In genomic region chr6:157144861-157145260, GRCh38 we compare ENCODE assay signal across 11 cellular contexts.
DNase-seq lines count a peak whose midpoint lies in the region; ATAC-seq and TF ChIP-seq lines count a peak whose summit lies in the region.
"Had no signal": no experiment of that assay in that cellular context is flagged by ENCODE, and none has a peak within 500 bp of the region (broad histone marks: within the 10 kb centered on the region; RNA-seq: fewer than 3 reads in every experiment).

No MANE protein-coding gene starts in this region.

- TF ChIP-seq POLR2A in heart left ventricle (IDR thresholded peaks at IDR 0.05), result no peak

- H3K9me3 ChIP-seq in heart left ventricle, result no peaks in the 10 kb centered on the region
- no peaks in the 10 kb centered on the region for H3K9me3 ChIP-seq in mucosa of descending colon
- H3K9me3 ChIP-seq: esophagus squamous epithelium had no signal

- H3K4me1 ChIP-seq in heart left ventricle (peaks cover 3 to 61% (median 50%) of the 10 kb centered on the region in 12 donors), mucosa of descending colon (ENCODE audit: low read depth) (no peaks in the 10 kb centered on the region), urinary bladder (ENCODE audit: insufficient read depth) (peaks cover 2% of the 10 kb centered on the region)

- peak overlapping the region in 3 of 12 donors; percentile 7 to 40 (median 11) for H3K4me3 ChIP-seq in heart left ventricle
- peak overlapping the region in 4 of 59 donors; percentile 1 to 15 (median 2) for H3K4me3 ChIP-seq in dorsolateral prefrontal cortex
- no peak overlapping the region for H3K4me3 ChIP-seq in mucosa of descending colon
- no peak overlapping the region for H3K4me3 ChIP-seq in urinary bladder (ENCODE audit: low read depth, low read length)
- H3K4me3 ChIP-seq: esophagus squamous epithelium had no signal

- intact Hi-C loops in heart left ventricle (cut with DNase I) (loop anchor here in 1 of 10 donors (5.0 kb wide), 1 partner anchor 42 kb away; no protein-coding TSS in a partner anchor), left ventricle myocardium superior (cut with micrococcal nuclease) (no loop called here), dorsolateral prefrontal cortex (cut with DNase I) (no loop called here), mucosa of descending colon (cut with DNase I, micrococcal nuclease) (no loop called here)

- H3K27me3 ChIP-seq in heart left ventricle (no peaks in the 10 kb centered on the region), dorsolateral prefrontal cortex (no peaks in the 10 kb centered on the region)
- H3K27me3 ChIP-seq: esophagus squamous epithelium had no signal

- TF ChIP-seq CTCF in heart left ventricle (IDR thresholded peaks at IDR 0.05) (no peak), dorsolateral prefrontal cortex (IDR thresholded peaks at IDR 0.05 in 54 of 56, conservative IDR thresholded peaks at IDR 0.05 in 2 of 56; ENCODE audit: low read depth in 1 of 56, partially characterized antibody in 56 of 56) (no peak), mucosa of descending colon (IDR thresholded peaks at IDR 0.05) (no peak)

- 43 to 57% (median 46%) methylated on average over 8 of the region's 8 CpGs for WGBS in heart left ventricle, 4 donors
- 24% methylated on average over 8 of the region's 8 CpGs for WGBS in urinary bladder

- ATAC-seq in heart left ventricle, result no peak
- ATAC-seq in left ventricle myocardium superior, result no peak
- ATAC-seq in mucosa of descending colon, result peak; percentile 70

- DNase-seq in heart left ventricle (no peak), left ventricle myocardium superior (no peak), dorsolateral prefrontal cortex (no peak), mucosa of descending colon (peak in 1 of 3 donors; percentile 48), SIG-M5 (lab: John Stamatoyannopoulos, UW) (no peak), DMS153 (lab: John Stamatoyannopoulos, UW) (no peak), DMS114 treated with DMSO at 0.1 percent for 48 hours (lab: John Stamatoyannopoulos, UW; ENCODE audit: unreplicated experiment) (no peak)
- DNase-seq: esophagus squamous epithelium, NCI-H2171, T-helper 1 cell had no signal

- H3K36me3 ChIP-seq in heart left ventricle, result peaks cover 0 to 24% (median 17%) of the 10 kb centered on the region in 9 donors
- no peaks in the 10 kb centered on the region for H3K36me3 ChIP-seq in mucosa of descending colon (ENCODE audit: low read depth)
- no peaks in the 10 kb centered on the region for H3K36me3 ChIP-seq in urinary bladder (ENCODE audit: insufficient read depth)

- peak overlapping the region in 9 of 12 donors; percentile 6 to 69 (median 61) for H3K27ac ChIP-seq in heart left ventricle
- H3K27ac ChIP-seq in dorsolateral prefrontal cortex, result peak overlapping the region in 38 of 59 donors; percentile 1 to 67 (median 36)
- peak overlapping the region; percentile 47 for H3K27ac ChIP-seq in urinary bladder (ENCODE audit: low read depth)
